1 cellular context compared by ENCODE assay signal in genomic region chr2:121561617-121562268, GRCh38.
TF ChIP-seq lines count a peak whose summit lies in the region.

No MANE protein-coding gene starts in this region.

TF ChIP-seq in K562, 482 proteins besides CTCF, POLR2A, EP300 and RAD21 (continued from another document):
- TF ChIP-seq DLX4 (CRISPR knock-in tag; IDR thresholded peaks at IDR 0.05) (no peak), JUND (IDR thresholded peaks at IDR 0.05; ENCODE audit: borderline replicate concordance, low read depth, low read length) (peak; percentile 34; the same call in 1 of the 2 replicates), JUND (tag; IDR thresholded peaks at IDR 0.05; ENCODE audit: borderline replicate concordance, low read depth, low read length) (no peak), RCOR1 (IDR thresholded peaks at IDR 0.05; ENCODE audit: borderline replicate concordance in 1 of 2, low read depth in 2 of 2, low read length in 2 of 2) (peak in 1 of 2 experiments; percentile 25; a peak in 1 of 4 replicates), TBL1XR1 (IDR thresholded peaks at IDR 0.05; ENCODE audit: low read length in 2 of 2) (no peak), PCBP1 (IDR thresholded peaks at IDR 0.05; ENCODE audit: low read depth, low read length, poor library complexity, severe bottlenecking) (no peak), ZNF398 (CRISPR knock-in tag; IDR thresholded peaks at IDR 0.05) (no peak)
TF ChIP-seq in K562: peak in this region for 4.
